In the genomic region with DNA sequence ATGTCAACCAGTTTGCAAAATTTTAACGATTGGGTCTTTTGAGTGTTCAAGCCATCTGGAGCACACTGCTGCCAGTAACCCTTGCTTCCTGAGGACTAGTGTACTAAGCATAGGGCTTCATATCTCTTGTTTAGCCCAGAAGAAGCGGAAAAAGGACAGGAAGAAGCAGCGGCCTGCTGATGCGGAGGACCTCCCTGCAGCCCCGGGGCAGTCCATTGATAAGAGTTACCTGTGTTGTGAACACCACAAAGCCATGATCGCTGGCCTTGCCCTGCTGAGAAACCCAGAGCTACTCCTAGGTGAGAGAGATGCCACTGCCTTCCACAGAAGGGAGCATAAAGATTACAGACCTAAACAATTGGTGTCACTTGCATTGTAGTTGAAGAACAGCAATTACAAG, we compare ENCODE assay signal across 8 cellular contexts.
"Had no signal": no experiment of that assay in that cellular context is flagged by ENCODE, and none has a peak within 500 bp of the region (broad histone marks: within the 10 kb centered on the region; RNA-seq: fewer than 3 reads in every experiment).

No MANE protein-coding gene starts in this region.

- FAIRE-seq: G401.6, GM12878, GM12891, GM12892, GM18507, GM19239 had no signal

- ATAC-seq: GM12878 had no signal

- DNase-seq: GDM1, GF-D8 had no signal

- H3K4me3 ChIP-seq: GM12878 had no signal
